In genomic region chr12:24596768-24597388, GRCh38 we compare ENCODE assay signal across 8 cellular contexts.
DNase-seq lines count a peak whose midpoint lies in the region; ATAC-seq lines count a peak whose summit lies in the region.

No MANE protein-coding gene starts in this region.

- DNase-seq in DMS 273 (lab: John Stamatoyannopoulos, UW; ENCODE audit: unreplicated experiment) (peak; percentile 44), DMS 273 treated with DMSO at 0.1 percent for 48 hours (lab: John Stamatoyannopoulos, UW) (no peak), NCI-H2081 treated with DMSO at 0.1 percent for 48 hours (lab: John Stamatoyannopoulos, UW) (peak; percentile 13), astrocyte of the hippocampus (ENCODE audit: low read depth, low spot score) (peak; percentile 65), left lobe of liver (ENCODE audit: low spot score) (no peak), T-helper 9 cell (no peak), GM19240 (ENCODE audit: insufficient read length, low spot score) (no peak)

- ATAC-seq in left lobe of liver (peak; percentile 88), GM19455 (IDR thresholded peaks at IDR 0.05; ENCODE audit: unreplicated experiment) (no peak)

Comparison
In these comparisons a context has a peak if more than half of its experiments do, and no peak if none do; other contexts are left out.
1. DNase-seq: peak in DMS 273 (single experiment), NCI-H2081 treated with DMSO at 0.1 percent for 48 hours (single experiment) and astrocyte of the hippocampus (single experiment); none in DMS 273 treated with DMSO at 0.1 percent for 48 hours (single experiment), left lobe of liver (single experiment), T-helper 9 cell (single experiment) and GM19240 (single experiment).